ENCODE assay signal across 25 cellular contexts in genomic region chr2:23712756-23713151, GRCh38.
DNase-seq lines count a peak whose midpoint lies in the region; ATAC-seq and TF ChIP-seq lines count a peak whose summit lies in the region.
"Had no signal": no experiment of that assay in that cellular context is flagged by ENCODE, and none has a peak within 500 bp of the region (broad histone marks: within the 10 kb centered on the region; RNA-seq: fewer than 3 reads in every experiment).

No MANE protein-coding gene starts in this region.

- peaks cover 18% of the 10 kb centered on the region; the same call in 1 of the 2 replicates for H3K4me1 ChIP-seq in HUES64 (ENCODE audit: insufficient read depth, low read length)
- H3K4me1 ChIP-seq in mesodermal cell (ENCODE audit: control insufficient read depth, insufficient read depth, low read length, poor library complexity, severe bottlenecking): no peaks in the 10 kb centered on the region
- peaks cover 0 to 2% (median under 1%) of the 10 kb centered on the region in 4 donors for H3K4me1 ChIP-seq in sigmoid colon
- H3K4me1 ChIP-seq: Peyer's patch had no signal

- H3K27ac ChIP-seq in HUES64 (ENCODE audit: low read depth, low read length) (peak overlapping the region; percentile 17; the same call in 1 of the 2 replicates), mesodermal cell (ENCODE audit: low read depth, low read length, severe bottlenecking) (peak overlapping the region; percentile 44), sigmoid colon (no peak overlapping the region)
- H3K27ac ChIP-seq: GM23248, HL-60, Peyer's patch, upper lobe of left lung, WERI-Rb-1 had no signal

- H3K27me3 Mint-ChIP-seq in brain: no peaks in the 10 kb centered on the region
- H3K27me3 Mint-ChIP-seq: activated CD4-positive, alpha-beta T cell treated with anti-CD3 and anti-CD28 coated beads, Interleukin-2, amount 10 ng/mL, durations not matched to agents 7 days and 5 days; CD4-positive, CD25-positive, alpha-beta regulatory T cell had no signal

- WGBS in HUES64: 61% methylated on average over 2 of the region's 2 CpGs
- 75% methylated on average over 2 of the region's 2 CpGs; no CpG with 5 or more reads in 1 of the 2 experiments for WGBS in mesodermal cell (ENCODE audit: insufficient coverage in 2 of 2), 2 experiments
- WGBS in sigmoid colon, 2 donors: 82 to 90% methylated on average over 2 of the region's 2 CpGs

- H3K27ac Mint-ChIP-seq in brain: peak overlapping the region in 3 of 5 experiments; percentile 32 to 86 (median 35)
- H3K27ac Mint-ChIP-seq: activated CD4-positive, alpha-beta T cell treated with anti-CD3 and anti-CD28 coated beads, Interleukin-2, amount 10 ng/mL, durations not matched to agents 7 days and 5 days; CD4-positive, CD25-positive, alpha-beta regulatory T cell had no signal

- TF ChIP-seq POLR2A in sigmoid colon (IDR thresholded peaks at IDR 0.05): no peak

- no peak for TF ChIP-seq CTCF in brain (conservative IDR thresholded peaks at IDR 0.05)
- no peak for TF ChIP-seq CTCF in sigmoid colon (IDR thresholded peaks at IDR 0.05)

- intact Hi-C loops in sigmoid colon (cut with DNase I): no loop called here

- H3K27me3 ChIP-seq in HUES64 (ENCODE audit: insufficient read depth, low read length) (no peaks in the 10 kb centered on the region), sigmoid colon (no peaks in the 10 kb centered on the region)
- H3K27me3 ChIP-seq: ovary, Peyer's patch, upper lobe of left lung had no signal

- no peak for ATAC-seq in GM21576 (IDR thresholded peaks at IDR 0.05; ENCODE audit: unreplicated experiment)
- ATAC-seq: activated T-cell treated with anti-CD3 and anti-CD28 coated beads, Interleukin-2, amount 50 U/mL, for 4 hours had no signal

- H3K4me3 Mint-ChIP-seq in brain: no peak overlapping the region
- H3K4me3 Mint-ChIP-seq: activated CD4-positive, alpha-beta T cell treated with anti-CD3 and anti-CD28 coated beads, Interleukin-2, amount 10 ng/mL, durations not matched to agents 7 days and 5 days; activated T-cell treated with anti-CD3 and anti-CD28 coated beads, Interleukin-2, amount 50 U/mL, for 4 hours had no signal

- no peak overlapping the region for H3K9ac ChIP-seq in HUES64 (ENCODE audit: low read depth, low read length)
- H3K9ac ChIP-seq: GM23248 had no signal

- no peaks in the 10 kb centered on the region for H3K9me3 ChIP-seq in HUES64 (ENCODE audit: insufficient read depth, low read depth, low read length)
- H3K9me3 ChIP-seq in mesodermal cell (ENCODE audit: control insufficient read depth, low read length): no peaks in the 10 kb centered on the region
- no peaks in the 10 kb centered on the region for H3K9me3 ChIP-seq in sigmoid colon
- H3K9me3 ChIP-seq: ovary, Peyer's patch, upper lobe of left lung had no signal

- DNase-seq in sigmoid colon: peak; percentile 52
- no peak for DNase-seq in glomerular visceral epithelial cell (ENCODE audit: extremely low spot score)
- no peak for DNase-seq in NCI-H2171 treated with DMSO at 0.1 percent for 48 hours (lab: John Stamatoyannopoulos, UW)
- DNase-seq: activated CD4-positive, alpha-beta T cell treated with anti-CD3 and anti-CD28 coated beads, Interleukin-2, amount 10 ng/mL, durations not matched to agents 7 days and 5 days; activated gamma-delta T cell treated with Interleukin-2 at 50 U/mL for 16 hours; activated T-cell treated with anti-CD3 and anti-CD28 coated beads, Interleukin-2, amount 50 U/mL, for 4 hours; CD4-positive, CD25-positive, alpha-beta regulatory T cell; effector CD8-positive, alpha-beta T cell; GM23248; NCI-H2171; NCI-H524; NK-92 treated with Interleukin-12 subunit alpha and Interleukin-12 subunit beta, amount 100 ng/mL, for 24 hours; Peyer's patch; stimulated activated CD4-positive, alpha-beta T cell treated with anti-CD3 and anti-CD28 coated beads, Interleukin-12 subunit alpha, Interleukin-12 subunit beta, amount 100 ng/mL, for 4 hours; stimulated activated CD4-positive, alpha-beta T cell treated with anti-CD3 and anti-CD28 coated beads, Interleukin-4, amount 100 ng/mL, for 1 hour; SW 1271; T1000; upper lobe of left lung; WERI-Rb-1 had no signal

- H3K36me3 ChIP-seq in HUES64 (ENCODE audit: insufficient read depth, low read length) (no peaks in the 10 kb centered on the region), mesodermal cell (ENCODE audit: control insufficient read depth, insufficient read depth, low read length) (peaks cover 6% of the 10 kb centered on the region), sigmoid colon (peaks cover 0 to 16% (median 2%) of the 10 kb centered on the region in 4 donors)
- H3K36me3 ChIP-seq: ovary had no signal

- H3K4me1 Mint-ChIP-seq in brain: peaks cover 20% of the 10 kb centered on the region
- H3K4me1 Mint-ChIP-seq: activated CD4-positive, alpha-beta T cell treated with anti-CD3 and anti-CD28 coated beads, Interleukin-2, amount 10 ng/mL, durations not matched to agents 7 days and 5 days had no signal

- peaks cover 59% of the 10 kb centered on the region for H3K36me3 Mint-ChIP-seq in brain

- H3K9me3 Mint-ChIP-seq in brain: peaks cover 0 to 3% (median 0%) of the 10 kb centered on the region in 5 experiments
- H3K9me3 Mint-ChIP-seq: activated CD4-positive, alpha-beta T cell treated with anti-CD3 and anti-CD28 coated beads, Interleukin-2, amount 10 ng/mL, durations not matched to agents 7 days and 5 days; activated T-cell treated with anti-CD3 and anti-CD28 coated beads, Interleukin-2, amount 50 U/mL, for 4 hours; CD4-positive, CD25-positive, alpha-beta regulatory T cell had no signal

- TF ChIP-seq EP300 in sigmoid colon (IDR thresholded peaks at IDR 0.05): no peak

- H3K4me3 ChIP-seq in HUES64 (ENCODE audit: low read length) (no peak overlapping the region), mesodermal cell (ENCODE audit: extremely low read depth, insufficient read depth, low read length, poor library complexity, severe bottlenecking) (no peak overlapping the region), sigmoid colon (no peak overlapping the region)
- H3K4me3 ChIP-seq: GM23248, ovary, Peyer's patch, upper lobe of left lung had no signal

Comparison
In these comparisons a context has a peak if more than half of its experiments do, and no peak if none do; other contexts are left out.
1. H3K27ac ChIP-seq: peak in HUES64 (single experiment) and mesodermal cell (single experiment); none in sigmoid colon (0 of 4).